ENCODE assay signal across 1 cellular context in the genomic region with DNA sequence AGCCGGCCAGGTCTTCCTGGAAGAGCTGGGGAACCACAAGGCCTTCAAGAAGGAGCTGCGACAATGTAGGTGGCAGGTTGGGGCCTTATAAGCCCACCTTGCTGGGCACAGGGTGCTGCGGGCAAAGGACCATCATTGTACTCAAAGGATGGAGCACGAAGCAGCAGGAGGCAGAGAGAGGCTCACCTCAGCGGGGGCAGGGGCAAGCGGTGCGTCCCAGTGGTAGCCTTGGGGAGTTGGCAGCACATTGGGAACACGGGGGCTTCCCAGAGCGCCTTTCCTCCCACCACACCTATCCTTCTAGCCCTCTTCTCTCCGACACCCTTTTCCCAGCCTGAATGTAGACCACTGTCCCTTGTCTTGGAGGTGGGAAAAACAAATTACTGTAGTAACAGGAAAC.
TF ChIP-seq lines count a peak whose summit lies in the region.

No MANE protein-coding gene starts in this region.

TF ChIP-seq in H1, 55 proteins besides CTCF, POLR2A, EP300 and RAD21:
- TF ChIP-seq, protein P1, sequence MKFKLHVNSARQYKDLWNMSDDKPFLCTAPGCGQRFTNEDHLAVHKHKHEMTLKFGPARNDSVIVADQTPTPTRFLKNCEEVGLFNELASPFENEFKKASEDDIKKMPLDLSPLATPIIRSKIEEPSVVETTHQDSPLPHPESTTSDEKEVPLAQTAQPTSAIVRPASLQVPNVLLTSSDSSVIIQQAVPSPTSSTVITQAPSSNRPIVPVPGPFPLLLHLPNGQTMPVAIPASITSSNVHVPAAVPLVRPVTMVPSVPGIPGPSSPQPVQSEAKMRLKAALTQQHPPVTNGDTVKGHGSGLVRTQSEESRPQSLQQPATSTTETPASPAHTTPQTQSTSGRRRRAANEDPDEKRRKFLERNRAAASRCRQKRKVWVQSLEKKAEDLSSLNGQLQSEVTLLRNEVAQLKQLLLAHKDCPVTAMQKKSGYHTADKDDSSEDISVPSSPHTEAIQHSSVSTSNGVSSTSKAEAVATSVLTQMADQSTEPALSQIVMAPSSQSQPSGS (IDR thresholded peaks at IDR 0.05; ENCODE audit: low read length): no peak
- TF ChIP-seq POLR2AphosphoS5 (IDR thresholded peaks at IDR 0.05; ENCODE audit: low read depth, low read length): peak; percentile 59; the same call in 1 of the 2 replicates
